22 cellular contexts compared by ENCODE assay signal in the genomic region with DNA sequence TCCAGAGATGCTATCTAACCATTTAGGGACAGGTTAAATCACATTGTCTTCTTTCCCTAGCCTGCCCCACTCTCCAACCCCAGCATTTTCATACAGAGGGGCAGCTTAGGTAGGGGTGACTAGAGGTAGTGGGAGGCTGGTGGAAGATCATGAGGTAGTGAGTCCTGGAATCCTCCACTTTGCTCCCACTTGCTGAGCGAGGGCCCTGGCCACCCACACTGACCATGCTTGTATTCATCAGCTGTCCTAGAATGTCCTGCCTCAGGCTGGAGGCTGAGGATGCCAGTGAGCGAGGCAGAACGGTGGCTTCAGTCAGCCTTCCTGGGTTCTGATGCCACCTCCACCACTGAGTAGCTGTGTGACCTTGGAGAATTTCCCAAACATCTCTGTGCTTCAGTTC. TPM values are rescaled to one million over a fixed set of nuclear protein-coding genes. Genes with fewer than 3 reads are reported as not detected.
DNase-seq lines count a peak whose midpoint lies in the region; ATAC-seq and TF ChIP-seq lines count a peak whose summit lies in the region.
"Had no signal": no experiment of that assay in that cellular context is flagged by ENCODE, and none has a peak within 500 bp of the region (broad histone marks: within the 10 kb centered on the region; RNA-seq: fewer than 3 reads in every experiment).

No MANE protein-coding gene starts in this region.

- H3K9me3 ChIP-seq in cardiac muscle cell (ENCODE audit: low read depth) (no peaks in the 10 kb centered on the region), T-helper 17 cell (ENCODE audit: control insufficient read depth, low read length, poor library complexity, severe bottlenecking) (no peaks in the 10 kb centered on the region), mucosa of stomach (ENCODE audit: control insufficient read depth, low read length) (no peaks in the 10 kb centered on the region)
- H3K9me3 ChIP-seq: HAP-1 had no signal

- no peaks in the 10 kb centered on the region for H3K27me3 Mint-ChIP-seq in T-helper 17 cell
- H3K27me3 Mint-ChIP-seq in stimulated activated naive B cell treated with anti-CD40 and anti-IgM and Interleukin-4, amounts not matched to agents 10 μg/mL and 1 μg/mL and 100 μg/mL, for 72 hours: no peaks in the 10 kb centered on the region
- H3K27me3 Mint-ChIP-seq: activated CD8-positive, alpha-beta memory T cell treated with anti-CD3 and anti-CD28 coated beads, Interleukin-2, amount 10 ng/mL, durations not matched to agents 7 days and 5 days had no signal

- TF ChIP-seq CTCF in cardiac muscle cell (IDR thresholded peaks at IDR 0.05; ENCODE audit: low read depth, low read length): no peak

- DNase-seq in cardiac muscle cell (ENCODE audit: low read depth in 1 of 2, low spot score in 1 of 2) (no peak), left ventricle myocardium superior (no peak), T-helper 17 cell (no peak), dedifferentiated amniotic fluid mesenchymal stem cell (ENCODE audit: extremely low spot score) (no peak)
- DNase-seq in stimulated activated naive B cell treated with anti-CD40 and anti-IgM and Interleukin-4, amounts not matched to agents 10 μg/mL and 1 μg/mL and 100 μg/mL, for 72 hours: no peak
- no peak for DNase-seq in stimulated activated CD4-positive, alpha-beta T cell treated with anti-CD3 and anti-CD28 coated beads, Interleukin-15, amount 100 ng/mL, for 24 hours
- DNase-seq: activated CD8-positive, alpha-beta memory T cell treated with anti-CD3 and anti-CD28 coated beads, Interleukin-2, amount 10 ng/mL, durations not matched to agents 7 days and 5 days; activated naive CD4-positive, alpha-beta T cell treated with anti-CD3 and anti-CD28 coated beads, Interleukin-2, amount 50 U/mL, for 16 hours; NCI-H1048; NCI-H2081; NCI-H510A treated with DMSO at 0.1 percent for 48 hours; stimulated activated CD4-positive, alpha-beta T cell treated with anti-CD3 and anti-CD28 coated beads, Interleukin-4, amount 100 ng/mL, for 24 hours; substantia nigra had no signal

- H3K4me3 Mint-ChIP-seq in T-helper 17 cell: no peak overlapping the region
- no peak overlapping the region for H3K4me3 Mint-ChIP-seq in stimulated activated naive B cell treated with anti-CD40 and anti-IgM and Interleukin-4, amounts not matched to agents 10 μg/mL and 1 μg/mL and 100 μg/mL, for 72 hours
- H3K4me3 Mint-ChIP-seq: activated CD8-positive, alpha-beta memory T cell treated with anti-CD3 and anti-CD28 coated beads, Interleukin-2, amount 10 ng/mL, durations not matched to agents 7 days and 5 days; WTC11 had no signal

- H3K27ac ChIP-seq in cardiac muscle cell: peak overlapping the region; percentile 12
- H3K27ac ChIP-seq: KMS-11, parathyroid adenoma had no signal

- H3K4me1 Mint-ChIP-seq in T-helper 17 cell: peaks cover 70% of the 10 kb centered on the region
- peaks cover 37 to 79% of the 10 kb centered on the region in 2 donors for H3K4me1 Mint-ChIP-seq in stimulated activated naive B cell treated with anti-CD40 and anti-IgM and Interleukin-4, amounts not matched to agents 10 μg/mL and 1 μg/mL and 100 μg/mL, for 72 hours

- H3K4me1 ChIP-seq in cardiac muscle cell (ENCODE audit: low read depth) (peaks cover 36% of the 10 kb centered on the region), mucosa of stomach (ENCODE audit: control insufficient read depth, insufficient read depth, low read length) (peaks cover 18% of the 10 kb centered on the region)

- H3K9me3 Mint-ChIP-seq in stimulated activated naive B cell treated with anti-CD40 and anti-IgM and Interleukin-4, amounts not matched to agents 10 μg/mL and 1 μg/mL and 100 μg/mL, for 72 hours: no peaks in the 10 kb centered on the region
- H3K9me3 Mint-ChIP-seq: WTC11 had no signal

- ATAC-seq in left ventricle myocardium superior: no peak
- ATAC-seq in T-helper 17 cell: no peak
- ATAC-seq in stimulated activated naive B cell treated with anti-CD40 and anti-IgM and Interleukin-4, amounts not matched to agents 10 μg/mL and 1 μg/mL and 100 μg/mL, for 72 hours (replicated peaks): no peak
- no peak for ATAC-seq in HG03135 (IDR thresholded peaks at IDR 0.05; ENCODE audit: unreplicated experiment)
- ATAC-seq: activated CD8-positive, alpha-beta memory T cell treated with anti-CD3 and anti-CD28 coated beads, Interleukin-2, amount 10 ng/mL, durations not matched to agents 7 days and 5 days; left lobe of liver; Right ventricle myocardium inferior; WTC11 had no signal

- no peak overlapping the region for H3K4me3 ChIP-seq in cardiac muscle cell
- no peak overlapping the region for H3K4me3 ChIP-seq in mucosa of stomach (ENCODE audit: low read length)
- H3K4me3 ChIP-seq: HAP-1, skin epidermis had no signal

- H3K36me3 Mint-ChIP-seq in T-helper 17 cell (ENCODE audit: low read depth): no peaks in the 10 kb centered on the region
- peaks cover 14 to 46% of the 10 kb centered on the region in 2 donors for H3K36me3 Mint-ChIP-seq in stimulated activated naive B cell treated with anti-CD40 and anti-IgM and Interleukin-4, amounts not matched to agents 10 μg/mL and 1 μg/mL and 100 μg/mL, for 72 hours

- intact Hi-C loops in left ventricle myocardium superior (cut with micrococcal nuclease): no loop called here

- peak overlapping the region; percentile 96 for H3K27ac Mint-ChIP-seq in T-helper 17 cell
- H3K27ac Mint-ChIP-seq in stimulated activated naive B cell treated with anti-CD40 and anti-IgM and Interleukin-4, amounts not matched to agents 10 μg/mL and 1 μg/mL and 100 μg/mL, for 72 hours: peak overlapping the region; percentile 76
- H3K27ac Mint-ChIP-seq: activated CD8-positive, alpha-beta memory T cell treated with anti-CD3 and anti-CD28 coated beads, Interleukin-2, amount 10 ng/mL, durations not matched to agents 7 days and 5 days; WTC11 had no signal

- H3K27me3 ChIP-seq in cardiac muscle cell (no peaks in the 10 kb centered on the region), mucosa of stomach (ENCODE audit: control insufficient read depth, insufficient read depth, low read length) (no peaks in the 10 kb centered on the region)

- H3K36me3 ChIP-seq in cardiac muscle cell (no peaks in the 10 kb centered on the region), mucosa of stomach (ENCODE audit: control insufficient read depth, insufficient read depth, low read length) (no peaks in the 10 kb centered on the region)

- peak overlapping the region; percentile 3 for H3K9ac ChIP-seq in mucosa of stomach (ENCODE audit: low read length)
- H3K9ac ChIP-seq: KMS-11, parathyroid adenoma had no signal

RNA-seq across cellular contexts. Expression of gene PFKFB3, which starts 34.7 kb away (rescaled TPM):
- total RNA-seq in cardiac muscle cell (47.6 and 55.8 TPM in 2 replicates), left ventricle myocardium superior (30.8 TPM), T-helper 17 cell (100 to 1,000 TPM in 1 of 2 donors, 10 to 100 TPM in 1; 93.3 to 146 TPM)
- polyA plus RNA-seq in cardiac muscle cell: 37.1 and 47.6 TPM in 2 replicates
